8 cellular contexts compared by ENCODE assay signal in genomic region chr4:24584175-24584850, GRCh38. TPM values are rescaled to one million over a fixed set of nuclear protein-coding genes. Genes with fewer than 3 reads are reported as not detected.
DNase-seq lines count a peak whose midpoint lies in the region; ATAC-seq and TF ChIP-seq lines count a peak whose summit lies in the region.

Gene DHX15 (minus strand): TSS chr4:24584554. CDS start chr4:24584393, 161 bp downstream.

- H3K36me3 Mint-ChIP-seq in activated T-cell treated with anti-CD3 and anti-CD28 coated beads, Interleukin-2, amount 50 U/mL, for 24 hours (ENCODE audit: low read depth), result peaks cover 47% of the 10 kb centered on the region

- H3K27ac ChIP-seq in PC-9, result peak within 1 kb of the TSS; percentile 96

- intact Hi-C loops in PC-9 (cut with micrococcal nuclease; ENCODE audit: unreplicated experiment), result loop anchor here (1.0 to 5.0 kb wide), 7 partner anchors 14 to 328 kb away; partner anchors contain the start of genes CCDC149 and SOD3

- peak; percentile 35 for DNase-seq in DMS153 treated with DMSO at 0.1 percent for 48 hours (lab: John Stamatoyannopoulos, UW; ENCODE audit: unreplicated experiment)
- peak; percentile 94 for DNase-seq in Jurkat, Clone E6-1 (ENCODE audit: low read depth, low spot score)
- DNase-seq in PC-9, result peak; percentile 91 to 92
- DNase-seq in activated T-cell treated with anti-CD3 and anti-CD28 coated beads, Interleukin-2, amount 50 U/mL, for 24 hours, result peak; percentile 93
- DNase-seq in epithelial cell of proximal tubule (ENCODE audit: low read depth), result peak; percentile 69
- DNase-seq in mucosa of gallbladder (ENCODE audit: low spot score), result peak; percentile 96
- peak; percentile 73 to 88 for DNase-seq in stimulated activated CD8-positive, alpha-beta memory T cell treated with anti-CD3 and anti-CD28 coated beads, Interleukin-4, amount 100 ng/mL, for 4 hours (ENCODE audit: low read depth in 2 of 2, low spot score in 1 of 2)

- peak within 1 kb of the TSS; percentile 92 for H3K4me3 ChIP-seq in Jurkat, Clone E6-1 (ENCODE audit: low read length)
- peak within 1 kb of the TSS; percentile 99 for H3K4me3 ChIP-seq in PC-9
- peak within 1 kb of the TSS; percentile 90 for H3K4me3 ChIP-seq in epithelial cell of proximal tubule (ENCODE audit: low read depth, low read length)

- H3K9me2 ChIP-seq in PC-9 (ENCODE audit: insufficient read depth), result no peaks in the 10 kb centered on the region

- BruUV-seq in PC-9 (replicated peaks; lab: Mats Ljungman, UMichigan), result TSS peak; percentile 9

- peaks cover 14% of the 10 kb centered on the region for H3K4me1 ChIP-seq in PC-9 (replicated peaks; ENCODE audit: insufficient read depth)

- peak within 1 kb of the TSS; percentile 99 for H3K27ac Mint-ChIP-seq in activated T-cell treated with anti-CD3 and anti-CD28 coated beads, Interleukin-2, amount 50 U/mL, for 24 hours

- H3K4me1 Mint-ChIP-seq in activated T-cell treated with anti-CD3 and anti-CD28 coated beads, Interleukin-2, amount 50 U/mL, for 24 hours (ENCODE audit: low read depth), result peaks cover 41% of the 10 kb centered on the region

- peaks cover 41% of the 10 kb centered on the region for H4K20me1 ChIP-seq in PC-9 (ENCODE audit: insufficient read depth)

- POLR2A ChIA-PET in PC-9 (lab: Charles Lee; ENCODE audit: unreplicated experiment), result interaction anchor here (0.5 to 1.1 kb wide), 7 partner anchors 11 to 102 kb away, joined by 3 to 11 read pairs (median 7); no protein-coding TSS in a partner anchor

- peak within 1 kb of the TSS; percentile 93 for H3K4me3 Mint-ChIP-seq in activated T-cell treated with anti-CD3 and anti-CD28 coated beads, Interleukin-2, amount 50 U/mL, for 24 hours

- H3F3A ChIP-seq in PC-9 (ENCODE audit: insufficient read depth, low read depth), result peaks cover 11% of the 10 kb centered on the region; the same call in 1 of the 2 replicates

- TF ChIP-seq CTCF in PC-9 (conservative IDR thresholded peaks at IDR 0.05), result no peak
- peak; percentile 12 for TF ChIP-seq CTCF in epithelial cell of proximal tubule (conservative IDR thresholded peaks at IDR 0.05; ENCODE audit: low read depth, low read length)

- peaks cover 13% of the 10 kb centered on the region; the same call in 1 of the 2 replicates for H3K36me3 ChIP-seq in PC-9 (ENCODE audit: low read depth)

- peak within 1 kb of the TSS; percentile 98 for H3K4me2 ChIP-seq in PC-9

- H3K9me3 Mint-ChIP-seq in activated T-cell treated with anti-CD3 and anti-CD28 coated beads, Interleukin-2, amount 50 U/mL, for 24 hours, result no peaks in the 10 kb centered on the region

- no peaks in the 10 kb centered on the region for H3K27me3 ChIP-seq in PC-9 (ENCODE audit: insufficient read depth, low read depth)

- no peaks in the 10 kb centered on the region for H3K27me3 Mint-ChIP-seq in activated T-cell treated with anti-CD3 and anti-CD28 coated beads, Interleukin-2, amount 50 U/mL, for 24 hours

- H3K79me2 ChIP-seq in PC-9 (ENCODE audit: low read depth), result peaks cover 51% of the 10 kb centered on the region

- no peaks in the 10 kb centered on the region for H3K9me3 ChIP-seq in PC-9 (ENCODE audit: insufficient read depth, low read depth)

- peak within 1 kb of the TSS; percentile 81 for H2AFZ ChIP-seq in PC-9

- CTCF ChIA-PET in PC-9 (lab: Charles Lee), result no interaction called here

- ATAC-seq in GM21619 (IDR thresholded peaks at IDR 0.05; ENCODE audit: unreplicated experiment), result peak; percentile 83

RNA-seq across cellular contexts. Expression of gene DHX15, which starts in this region (rescaled TPM):
- polyA plus RNA-seq in Jurkat, Clone E6-1 (2012; ENCODE audit: insufficient read depth, insufficient read length), result 201 TPM
- total RNA-seq in PC-9 (2021), result 134 and 157 TPM in 2 replicates
- total RNA-seq in epithelial cell of proximal tubule, result 135 and 163 TPM in 2 replicates
- 84.5 TPM for total RNA-seq in mucosa of gallbladder

Comparison
In these comparisons a context has a peak if more than half of its experiments do, and no peak if none do; other contexts are left out.
1. Peak in every context shown above with its lines: DNase-seq, ATAC-seq, H3K4me3 ChIP-seq and H3K27ac ChIP-seq.
2. DNase-seq: peak in every context shown above with its lines; median percentile 96 in mucosa of gallbladder; 94 in Jurkat, Clone E6-1; 93 in activated T-cell treated with anti-CD3 and anti-CD28 coated beads, Interleukin-2, amount 50 U/mL, for 24 hours; 92 in PC-9; 80 in stimulated activated CD8-positive, alpha-beta memory T cell treated with anti-CD3 and anti-CD28 coated beads, Interleukin-4, amount 100 ng/mL, for 4 hours; 69 in epithelial cell of proximal tubule; 35 in DMS153 treated with DMSO at 0.1 percent for 48 hours.